In the genomic region with DNA sequence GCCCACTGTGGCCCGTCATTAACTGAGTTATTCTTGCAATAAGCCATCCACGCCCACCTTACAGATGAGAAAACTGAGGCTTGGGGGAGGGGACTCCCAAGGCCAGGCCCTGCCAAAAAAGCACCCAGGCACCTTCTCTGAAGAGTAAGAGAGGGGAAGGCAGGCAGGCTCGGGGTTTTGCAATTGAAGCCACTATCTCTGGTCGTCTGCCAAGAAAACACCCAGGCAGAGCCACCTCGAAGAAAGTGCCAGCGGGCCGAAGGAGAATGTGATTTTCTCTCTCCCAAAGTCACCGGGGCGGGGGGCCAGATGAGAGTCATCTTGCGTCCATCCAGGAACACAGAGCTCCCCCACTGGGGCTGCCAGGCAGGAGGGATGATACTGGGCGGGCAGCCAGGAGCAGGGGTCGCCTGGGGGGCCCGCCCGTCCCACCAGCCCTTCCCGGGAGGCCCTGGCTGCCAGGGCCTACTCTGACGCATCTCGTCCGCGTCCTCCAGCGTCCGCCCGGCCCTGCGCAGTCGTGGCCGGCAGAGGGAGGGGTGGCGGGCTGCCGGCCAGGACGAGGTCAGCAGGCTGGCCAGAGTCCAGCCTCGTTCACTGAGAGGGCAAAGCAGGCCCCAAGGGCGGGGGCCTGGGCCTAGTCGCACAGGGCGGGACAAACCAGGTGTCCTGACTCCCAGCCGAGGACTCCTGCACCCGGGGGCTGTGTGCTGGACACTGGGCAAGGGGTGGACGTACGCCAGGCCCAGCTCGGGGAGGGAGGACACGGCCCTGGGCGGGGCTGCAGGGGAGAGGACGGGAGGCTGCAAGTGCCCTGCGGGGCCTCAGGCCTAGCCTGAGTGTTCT, we compare ENCODE assay signal across 8 cellular contexts.
DNase-seq lines count a peak whose midpoint lies in the region; ATAC-seq and TF ChIP-seq lines count a peak whose summit lies in the region.
"Had no signal": no experiment of that assay in that cellular context is flagged by ENCODE, and none has a peak within 500 bp of the region (broad histone marks: within the 10 kb centered on the region; RNA-seq: fewer than 3 reads in every experiment).

No MANE protein-coding gene starts in this region.

- H4K20me1 ChIP-seq in PC-3 (ENCODE audit: low read length) = peaks cover 58% of the 10 kb centered on the region

- no peak overlapping the region for H2AFZ ChIP-seq in PC-3 (ENCODE audit: low read length)

- peaks cover 91% of the 10 kb centered on the region for H3K79me2 ChIP-seq in PC-3 (ENCODE audit: low read length)

- peaks cover 76% of the 10 kb centered on the region for H3K36me3 ChIP-seq in PC-3 (ENCODE audit: low read depth, low read length)
- no peaks in the 10 kb centered on the region for H3K36me3 ChIP-seq in mucosa of descending colon (ENCODE audit: low read depth)
- peaks cover 54% of the 10 kb centered on the region for H3K36me3 ChIP-seq in upper lobe of right lung

- peak overlapping the region; percentile 58 for H3K4me2 ChIP-seq in PC-3 (ENCODE audit: low read length)

- TF ChIP-seq CTCF in PC-3 (conservative IDR thresholded peaks at IDR 0.05; ENCODE audit: low read depth, low read length) = 0 out of 2 replicates have a peak, but pooled peaks have one; percentile 2
- TF ChIP-seq CTCF in mucosa of descending colon (IDR thresholded peaks at IDR 0.05) = peak; percentile 15
- peak; percentile 46 for TF ChIP-seq CTCF in upper lobe of right lung (IDR thresholded peaks at IDR 0.05)

- H3K9me2 ChIP-seq in PC-3 (replicated peaks; ENCODE audit: low read length) = no peaks in the 10 kb centered on the region

- ATAC-seq in PC-3 (peak; percentile 74), mucosa of descending colon (peak; percentile 87), upper lobe of right lung (peak; percentile 85), GM18519 (IDR thresholded peaks at IDR 0.05; ENCODE audit: low FRiP score, unreplicated experiment) (no peak)
- ATAC-seq: T-helper 17 cell had no signal

- CTCF ChIA-PET in PC-3 (lab: Charles Lee) = no interaction called here

- H3K27ac ChIP-seq in PC-3 (ENCODE audit: low read length) (peak overlapping the region; percentile 74), upper lobe of right lung (peak overlapping the region; percentile 87)

- intact Hi-C loops in PC-3 (cut with micrococcal nuclease) (loop anchor here (1.0 to 5.0 kb wide), 2 partner anchors 11 to 198 kb away; a partner anchor contains a TSS), mucosa of descending colon (cut with DNase I, micrococcal nuclease) (no loop called here), upper lobe of right lung (cut with DNase I) (no loop called here)

- H3K4me1 ChIP-seq in PC-3 (ENCODE audit: insufficient read depth, low read length) (peaks cover 29% of the 10 kb centered on the region), mucosa of descending colon (ENCODE audit: low read depth) (peaks cover 34% of the 10 kb centered on the region), upper lobe of right lung (peaks cover 37% of the 10 kb centered on the region)

- DNase-seq in PC-3 = peak; percentile 81
- peak; percentile 27 to 34 for DNase-seq in erythroblast (lab: John Stamatoyannopoulos, UW)
- DNase-seq in mucosa of descending colon = peak; percentile 83 to 90 (median 87)
- peak; percentile 94 for DNase-seq in upper lobe of right lung
- no peak for DNase-seq in activated CD8-positive, alpha-beta memory T cell treated with anti-CD3 and anti-CD28 coated beads, Interleukin-2, amount 50 U/mL, for 48 hours
- no peak for DNase-seq in NCI-H2171 (lab: John Stamatoyannopoulos, UW)
- DNase-seq: T-helper 17 cell had no signal

- TF ChIP-seq POLR2A in erythroblast (IDR thresholded peaks at IDR 0.05; ENCODE audit: low read length) = no peak

- POLR2A ChIA-PET in PC-3 (lab: Charles Lee; ENCODE audit: unreplicated experiment) = no interaction called here

- H3K9me3 ChIP-seq in PC-3 (ENCODE audit: low read length) (no peaks in the 10 kb centered on the region), mucosa of descending colon (no peaks in the 10 kb centered on the region), upper lobe of right lung (no peaks in the 10 kb centered on the region)

- H3K4me3 ChIP-seq in PC-3 (ENCODE audit: low read length) = no peak overlapping the region
- H3K4me3 ChIP-seq in mucosa of descending colon = no peak overlapping the region
- H3K4me3 ChIP-seq in upper lobe of right lung = no peak overlapping the region

- H3K9ac ChIP-seq in PC-3 (ENCODE audit: low read length) = peak overlapping the region; percentile 56

- BruUV-seq in PC-3 (replicated peaks; lab: Mats Ljungman, UMichigan) = TSS peak; percentile 32

- H3F3A ChIP-seq in PC-3 (ENCODE audit: low read length, unreplicated experiment) = no peaks in the 10 kb centered on the region

- H3K27me3 ChIP-seq in PC-3 (ENCODE audit: low read length) = no peaks in the 10 kb centered on the region
- H3K27me3 ChIP-seq in upper lobe of right lung = no peaks in the 10 kb centered on the region

Comparison
In these comparisons a context has a peak if more than half of its experiments do, and no peak if none do; other contexts are left out.
1. DNase-seq: peak in PC-3 (single experiment), erythroblast (2 of 2), mucosa of descending colon (3 of 3) and upper lobe of right lung (single experiment); none in activated CD8-positive, alpha-beta memory T cell treated with anti-CD3 and anti-CD28 coated beads, Interleukin-2, amount 50 U/mL, for 48 hours (single experiment) and NCI-H2171 (single experiment).
2. Peak in every context shown above with its lines, with median percentiles within 50 percentile points of each other: CTCF ChIP-seq.